ENCODE assay signal across 1 cellular context in genomic region chr20:17796096-17796563, GRCh38.
TF ChIP-seq lines count a peak whose summit lies in the region.

No MANE protein-coding gene starts in this region.

TF ChIP-seq in HepG2, 621 proteins besides CTCF, POLR2A, EP300 and RAD21 (continued from another document and continues in another):
- no peak for TF ChIP-seq ZNF513 (CRISPR knock-in tag; conservative IDR thresholded peaks at IDR 0.05)
- TF ChIP-seq TP53 (CRISPR knock-in tag; conservative IDR thresholded peaks at IDR 0.05) = no peak
- TF ChIP-seq CERS6 (CRISPR knock-in tag; IDR thresholded peaks at IDR 0.05) = no peak
- peak in 1 of 2 experiments; percentile 94; a peak in 2 of 4 replicates for TF ChIP-seq ATF4 (CRISPR knock-in tag; IDR thresholded peaks at IDR 0.05)
- TF ChIP-seq RBM22 (optimal IDR thresholded peaks at IDR 0.05; ENCODE audit: low read length) = no peak
- peak; percentile 85 for TF ChIP-seq ATF2 (CRISPR knock-in tag; IDR thresholded peaks at IDR 0.05)
- TF ChIP-seq ARID3A (IDR thresholded peaks at IDR 0.05; ENCODE audit: low read depth, low read length) = peak; percentile 68; the same call in 1 of the 2 replicates
- no peak for TF ChIP-seq DMAP1 (CRISPR knock-in tag; IDR thresholded peaks at IDR 0.05)
- TF ChIP-seq KLF11 (CRISPR knock-in tag; IDR thresholded peaks at IDR 0.05) = no peak
- TF ChIP-seq SP5 (CRISPR knock-in tag; IDR thresholded peaks at IDR 0.05; ENCODE audit: borderline replicate concordance, low read depth) = no peak
- TF ChIP-seq RXRB (CRISPR knock-in tag; IDR thresholded peaks at IDR 0.05; ENCODE audit: borderline replicate concordance) = peak; percentile 56; the same call in 1 of the 2 replicates
- TF ChIP-seq HNF4G (IDR thresholded peaks at IDR 0.05; ENCODE audit: borderline replicate concordance, low read depth, low read length) = peak; percentile 68; the same call in 1 of the 2 replicates
- no peak for TF ChIP-seq HNF4G (CRISPR knock-in tag; IDR thresholded peaks at IDR 0.05; ENCODE audit: borderline replicate concordance, low read depth)
- no peak for TF ChIP-seq MED13 (CRISPR knock-in tag; IDR thresholded peaks at IDR 0.05)
- TF ChIP-seq ZNF318 (CRISPR knock-in tag; IDR thresholded peaks at IDR 0.05) = no peak
- no peak for TF ChIP-seq PRDM15 (CRISPR knock-in tag; IDR thresholded peaks at IDR 0.05)
- no peak for TF ChIP-seq U2AF1 (optimal IDR thresholded peaks at IDR 0.05; ENCODE audit: low read depth, low read length)
- no peak for TF ChIP-seq SP4 (CRISPR knock-in tag; IDR thresholded peaks at IDR 0.05)
- no peak for TF ChIP-seq BCLAF1 (IDR thresholded peaks at IDR 0.05)
- no peak for TF ChIP-seq E2F2 (CRISPR knock-in tag; IDR thresholded peaks at IDR 0.05; ENCODE audit: borderline replicate concordance)
- peak; percentile 85 for TF ChIP-seq HNF4A (CRISPR knock-in tag; IDR thresholded peaks at IDR 0.05)
- TF ChIP-seq TGIF2 (CRISPR knock-in tag; IDR thresholded peaks at IDR 0.05) = 0 out of 2 replicates have a peak, but pooled peaks have one; percentile 54
- no peak for TF ChIP-seq ZNF530 (CRISPR knock-in tag; IDR thresholded peaks at IDR 0.05; ENCODE audit: low read depth)
